In genomic region chr11:61756452-61757212, GRCh38 we compare ENCODE assay signal across 9 cellular contexts. TPM values are rescaled to one million over a fixed set of nuclear protein-coding genes. Genes with fewer than 3 reads are reported as not detected.
DNase-seq lines count a peak whose midpoint lies in the region; ATAC-seq, FAIRE-seq and TF ChIP-seq lines count a peak whose summit lies in the region.
"Had no signal": no experiment of that assay in that cellular context is flagged by ENCODE, and none has a peak within 500 bp of the region (broad histone marks: within the 10 kb centered on the region; RNA-seq: fewer than 3 reads in every experiment).

No MANE protein-coding gene starts in this region.

- H3K36me3 ChIP-seq in Karpas-422 (ENCODE audit: insufficient read depth, low read length) (no peaks in the 10 kb centered on the region), astrocyte (ENCODE audit: insufficient read depth, low read length) (no peaks in the 10 kb centered on the region), neuronal stem cell (replicated peaks in 1 of 2; ENCODE audit: control insufficient read depth in 2 of 2, insufficient read depth in 2 of 2, low read length in 2 of 2) (no peaks in the 10 kb centered on the region)

- ATAC-seq in GM19025 (IDR thresholded peaks at IDR 0.05; ENCODE audit: low read depth, unreplicated experiment), result peak; percentile 49
- no peak for ATAC-seq in HG03095 (IDR thresholded peaks at IDR 0.05; ENCODE audit: unreplicated experiment)
- ATAC-seq: Panc1 had no signal

- H2BK5ac ChIP-seq in neuronal stem cell (ENCODE audit: low read length), result no peak overlapping the region

- no peak overlapping the region for H3K4me2 ChIP-seq in Karpas-422 (ENCODE audit: low read depth, low read length, poor library complexity, severe bottlenecking)
- H3K4me2 ChIP-seq in astrocyte (ENCODE audit: low read length), result peak overlapping the region; percentile 68
- no peak overlapping the region for H3K4me2 ChIP-seq in neuronal stem cell (ENCODE audit: insufficient read depth, low read length, poor library complexity, severe bottlenecking)

- H2BK12ac ChIP-seq in neuronal stem cell (ENCODE audit: low read length), result peak overlapping the region; percentile 73

- no peak for TF ChIP-seq CTCF in astrocyte (IDR thresholded peaks at IDR 0.05; ENCODE audit: insufficient read depth, low read depth, low read length)

- no peaks in the 10 kb centered on the region for H3K27me3 Mint-ChIP-seq in astrocyte (ENCODE audit: low read depth, unreplicated experiment)

- no peaks in the 10 kb centered on the region for H3K9me3 ChIP-seq in Karpas-422 (ENCODE audit: low read length)
- H3K9me3 ChIP-seq in astrocyte (ENCODE audit: insufficient read depth, low read depth, low read length), result no peaks in the 10 kb centered on the region
- H3K9me3 ChIP-seq in neuronal stem cell (replicated peaks in 1 of 2; ENCODE audit: control insufficient read depth in 2 of 2, insufficient read depth in 1 of 2, low read depth in 1 of 2, low read length in 2 of 2), result peaks cover 0 to 2% of the 10 kb centered on the region in 2 donors

- H2AK5ac ChIP-seq in neuronal stem cell (ENCODE audit: low read depth, low read length), result peak overlapping the region; percentile 98

- H3K18ac ChIP-seq in neuronal stem cell (ENCODE audit: low read length), result peak overlapping the region; percentile 83

- DNase-seq in Karpas-422 (peak; percentile 61), astrocyte (ENCODE audit: low read depth) (peak; percentile 26), neuronal stem cell (ENCODE audit: low spot score) (no peak), HPDE6-E6E7 (ENCODE audit: extremely low spot score) (no peak), cortex of kidney (lab: John Stamatoyannopoulos, UW) (no peak)
- DNase-seq in stimulated activated CD4-positive, alpha-beta T cell treated with anti-CD3 and anti-CD28 coated beads, Interleukin-2, amount 100 ng/mL, for 24 hours, result no peak

- no peak overlapping the region for H4K8ac ChIP-seq in neuronal stem cell (ENCODE audit: low read depth, low read length)

- H3K4ac ChIP-seq in neuronal stem cell (ENCODE audit: low read length), result no peak overlapping the region

- no peak overlapping the region for H2BK120ac ChIP-seq in neuronal stem cell (ENCODE audit: low read depth, low read length)

- peak overlapping the region; percentile 31 for H3K4me3 Mint-ChIP-seq in astrocyte (ENCODE audit: unreplicated experiment)

- H2AFZ ChIP-seq in Karpas-422 (ENCODE audit: low read length), result no peak overlapping the region
- H2AFZ ChIP-seq in astrocyte (ENCODE audit: low read depth, low read length), result peak overlapping the region; percentile 37
- no peak overlapping the region for H2AFZ ChIP-seq in neuronal stem cell (ENCODE audit: low read length)

- peaks cover 20% of the 10 kb centered on the region for H3K4me1 Mint-ChIP-seq in astrocyte (ENCODE audit: low read depth, unreplicated experiment)

- no peak overlapping the region for H3K4me3 ChIP-seq in Karpas-422 (ENCODE audit: low read length)
- no peak overlapping the region for H3K4me3 ChIP-seq in astrocyte (ENCODE audit: insufficient read depth, low read depth, low read length)
- no peak overlapping the region for H3K4me3 ChIP-seq in neuronal stem cell (ENCODE audit: low read length in 2 of 2)

- H3K9ac ChIP-seq in Karpas-422 (ENCODE audit: low read length), result no peak overlapping the region
- H3K9ac ChIP-seq in astrocyte (ENCODE audit: low read length), result peak overlapping the region; percentile 60
- peak overlapping the region; percentile 4 for H3K9ac ChIP-seq in neuronal stem cell (ENCODE audit: low read depth, low read length, poor library complexity)

- no peaks in the 10 kb centered on the region for H3K9me3 Mint-ChIP-seq in astrocyte (ENCODE audit: unreplicated experiment)

- no CpG with 5 or more reads among the region's 9 CpGs for WGBS in neuronal stem cell (ENCODE audit: extremely low coverage in 2 of 2, insufficient read length in 2 of 2, insufficient replicate concordance in 1 of 2), 2 donors

- peak overlapping the region; percentile 26 for H2BK15ac ChIP-seq in neuronal stem cell (ENCODE audit: low read length)

- H3K27ac Mint-ChIP-seq in astrocyte (ENCODE audit: unreplicated experiment), result peak overlapping the region; percentile 62

- FAIRE-seq in astrocyte (lab: Jason Lieb, UNC), result no peak

- H3K36me3 Mint-ChIP-seq in astrocyte (ENCODE audit: low read depth, unreplicated experiment), result peaks cover 2% of the 10 kb centered on the region

- H3K27ac ChIP-seq in Karpas-422 (ENCODE audit: low read length) (no peak overlapping the region), astrocyte (ENCODE audit: low read depth, low read length) (peak overlapping the region; percentile 51), neuronal stem cell (replicated peaks; ENCODE audit: low read length) (no peak overlapping the region)

- H3K14ac ChIP-seq in neuronal stem cell (ENCODE audit: low read length), result peak overlapping the region; percentile 38

- no peak overlapping the region for H4K91ac ChIP-seq in neuronal stem cell (ENCODE audit: low read depth, low read length, poor library complexity)

- peaks cover 13% of the 10 kb centered on the region for H3K4me1 ChIP-seq in Karpas-422 (ENCODE audit: low read length)
- peaks cover 54% of the 10 kb centered on the region for H3K4me1 ChIP-seq in astrocyte (ENCODE audit: insufficient read depth, low read length)
- peaks cover 16 to 27% of the 10 kb centered on the region in 2 donors for H3K4me1 ChIP-seq in neuronal stem cell (ENCODE audit: control insufficient read depth in 2 of 2, insufficient read depth in 1 of 2, low read depth in 1 of 2, low read length in 2 of 2)

- H4K20me1 ChIP-seq in Karpas-422 (ENCODE audit: insufficient read depth, low read depth, low read length), result no peaks in the 10 kb centered on the region
- H4K20me1 ChIP-seq in astrocyte (ENCODE audit: insufficient read depth, low read length), result peaks cover 4% of the 10 kb centered on the region

- no peaks in the 10 kb centered on the region for H3K27me3 ChIP-seq in Karpas-422 (ENCODE audit: low read length)
- H3K27me3 ChIP-seq in astrocyte (ENCODE audit: insufficient read depth, low read length), result no peaks in the 10 kb centered on the region
- H3K27me3 ChIP-seq in neuronal stem cell (ENCODE audit: control insufficient read depth in 3 of 3, insufficient read depth in 3 of 3, low read depth in 1 of 3, low read length in 3 of 3), result peaks cover 0 to 21% (median 0%) of the 10 kb centered on the region in 3 experiments

- H3K23ac ChIP-seq in neuronal stem cell (ENCODE audit: low read depth, low read length, poor library complexity), result peak overlapping the region; percentile 65

- H3K79me1 ChIP-seq in neuronal stem cell (ENCODE audit: low read depth, low read length), result peaks cover 5% of the 10 kb centered on the region

- no peaks in the 10 kb centered on the region for H3K9me2 ChIP-seq in Karpas-422 (replicated peaks; ENCODE audit: insufficient read depth, low read length)

- H3K79me2 ChIP-seq in Karpas-422 (ENCODE audit: low read length) (no peaks in the 10 kb centered on the region), astrocyte (ENCODE audit: insufficient read depth, low read length) (peaks cover 68% of the 10 kb centered on the region)

RNA-seq across cellular contexts. Expression of gene MYRF, which starts 4.2 kb away (rescaled TPM):
- total RNA-seq in Karpas-422 (2014; rRNA removed; shearing (Covaris generic); ENCODE audit: low replicate concordance), result 0.32 TPM in 1 of 2 replicates, not detected in the other
- total RNA-seq in astrocyte, result 39.5 and 53.9 TPM in 2 replicates
- polyA plus RNA-seq in neuronal stem cell (2013, experiment 1 of 2), result 5.7 TPM
- 6.0 TPM for polyA plus RNA-seq in neuronal stem cell (2013, experiment 2 of 2)

RNA-seq across cellular contexts. Expression of gene TMEM258, which starts 35.8 kb away (rescaled TPM):
- 81.3 and 303 TPM in 2 replicates for total RNA-seq in Karpas-422 (2014; rRNA removed; shearing (Covaris generic); ENCODE audit: low replicate concordance)
- 97.8 and 98.6 TPM in 2 replicates for total RNA-seq in astrocyte
- 258 TPM for polyA plus RNA-seq in neuronal stem cell (2013, experiment 1 of 2)
- polyA plus RNA-seq in neuronal stem cell (2013, experiment 2 of 2), result 242 TPM

RNA-seq across cellular contexts. Expression of gene FEN1, which starts 36.1 kb away (rescaled TPM):
- total RNA-seq in Karpas-422 (2014; rRNA removed; shearing (Covaris generic); ENCODE audit: low replicate concordance), result 18.0 and 32.4 TPM in 2 replicates
- total RNA-seq in astrocyte, result 13.6 and 13.8 TPM in 2 replicates
- 30.6 TPM for polyA plus RNA-seq in neuronal stem cell (2013, experiment 1 of 2)
- 31.0 TPM for polyA plus RNA-seq in neuronal stem cell (2013, experiment 2 of 2)

Comparison
In these comparisons a context has a peak if more than half of its experiments do, and no peak if none do; other contexts are left out.
1. DNase-seq: peak in Karpas-422 (single experiment) and astrocyte (single experiment); none in neuronal stem cell (single experiment), HPDE6-E6E7 (single experiment), cortex of kidney (single experiment) and stimulated activated CD4-positive, alpha-beta T cell treated with anti-CD3 and anti-CD28 coated beads, Interleukin-2, amount 100 ng/mL, for 24 hours (0 of 2).
2. RNA of gene MYRF, which starts 4.2 kb away (total RNA-seq): 39.5 to 53.9 TPM in astrocyte; 0.32 TPM in Karpas-422; every median in the first group is over 10 times any median in the second.